17 cellular contexts compared by ENCODE assay signal in the genomic region with DNA sequence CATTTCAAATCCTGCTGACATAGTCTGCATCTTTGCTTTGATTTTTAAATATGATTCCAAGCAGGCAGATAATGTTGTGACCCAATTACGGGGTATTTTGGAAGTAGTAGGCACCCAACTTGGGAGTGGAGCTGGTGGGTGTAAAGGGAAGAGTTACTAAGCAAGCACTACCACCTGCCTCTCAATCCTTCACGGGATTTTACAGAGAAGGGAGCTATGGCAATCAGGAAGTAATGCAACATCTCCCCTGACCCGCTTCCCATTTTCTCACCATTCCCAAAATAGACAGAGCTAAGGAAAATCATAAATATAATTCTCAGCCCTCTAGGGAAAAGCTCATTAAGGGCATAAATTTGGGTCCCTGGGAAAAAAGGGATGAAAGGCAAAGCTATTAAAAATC. TPM values are rescaled to one million over a fixed set of nuclear protein-coding genes. Genes with fewer than 3 reads are reported as not detected.
A peak's percentile ranks its signal among the peaks of the same experiment; 100 is the strongest.
DNase-seq lines count a peak whose midpoint lies in the region; ATAC-seq, FAIRE-seq and TF ChIP-seq lines count a peak whose summit lies in the region.
"Had no signal": no experiment of that assay in that cellular context is flagged by ENCODE, and none has a peak within 500 bp of the region (broad histone marks: within the 10 kb centered on the region; RNA-seq: fewer than 3 reads in every experiment).

No MANE protein-coding gene starts in this region.

- H3K27me3 ChIP-seq in SJCRH30 (no peaks in the 10 kb centered on the region), fibroblast of lung (ENCODE audit: control insufficient read depth, insufficient read depth, low read length) (no peaks in the 10 kb centered on the region), gastrocnemius medialis (no peaks in the 10 kb centered on the region)

- H2AFZ ChIP-seq in fibroblast of lung (ENCODE audit: low read length), result no peak overlapping the region

- TF ChIP-seq POLR2A in GM12892 (IDR thresholded peaks at IDR 0.05; ENCODE audit: low read depth, low read length), result no peak
- no peak for TF ChIP-seq POLR2A in gastrocnemius medialis (IDR thresholded peaks at IDR 0.05)

- ATAC-seq in gastrocnemius medialis, result no peak
- ATAC-seq in omental fat pad (ENCODE audit: low FRiP score), result no peak

- H3K9ac ChIP-seq in fibroblast of lung (ENCODE audit: insufficient read depth, low read length), result no peak overlapping the region
- H3K9ac ChIP-seq: KMS-11 had no signal

- peak overlapping the region; percentile 57 for H3K4me2 ChIP-seq in fibroblast of lung (ENCODE audit: extremely low read depth, insufficient read depth, low read length)
- H3K4me2 ChIP-seq: KMS-11 had no signal

- in situ Hi-C loops in gastrocnemius medialis (cut with MboI; ENCODE audit: low sequenced_read_pairs in 4 of 4), result no loop called here

- H3K27ac ChIP-seq in SJCRH30 (peak overlapping the region; percentile 43), fibroblast of lung (ENCODE audit: insufficient read depth, low read length) (peak overlapping the region; percentile 40), gastrocnemius medialis (peak overlapping the region; percentile 14 to 43 (median 34))
- H3K27ac ChIP-seq: KMS-11 had no signal

- H3K4me1 ChIP-seq in SJCRH30, result peaks cover 31% of the 10 kb centered on the region
- H3K4me1 ChIP-seq in fibroblast of lung (ENCODE audit: control insufficient read depth, extremely low read depth, insufficient read depth, low read length), result peaks cover 21% of the 10 kb centered on the region
- H3K4me1 ChIP-seq in gastrocnemius medialis, result peaks cover 37 to 48% of the 10 kb centered on the region in 2 donors

- no peak for TF ChIP-seq CTCF in fibroblast of lung (conservative IDR thresholded peaks at IDR 0.05 in 1 of 2, IDR thresholded peaks at IDR 0.05 in 1 of 2; ENCODE audit: low read depth in 1 of 2, low read length in 2 of 2)
- TF ChIP-seq CTCF in gastrocnemius medialis (IDR thresholded peaks at IDR 0.05 in 4 of 5, conservative IDR thresholded peaks at IDR 0.05 in 1 of 5), result no peak
- no peak for TF ChIP-seq CTCF in omental fat pad (IDR thresholded peaks at IDR 0.05)

- FAIRE-seq in GM12892 (lab: Jason Lieb, UNC), result peak; percentile 62
- FAIRE-seq: GM12891, TTC549 had no signal

- H4K20me1 ChIP-seq in fibroblast of lung (ENCODE audit: control insufficient read depth, extremely low read depth, insufficient read depth, low read length), result no peaks in the 10 kb centered on the region

- no peaks in the 10 kb centered on the region for H3K9me3 ChIP-seq in SJCRH30 (replicated peaks)
- no peaks in the 10 kb centered on the region for H3K9me3 ChIP-seq in fibroblast of lung (ENCODE audit: control insufficient read depth, insufficient read depth, low read depth, low read length)
- no peaks in the 10 kb centered on the region for H3K9me3 ChIP-seq in gastrocnemius medialis

- DNase-seq in GM12892 (ENCODE audit: insufficient read length), result no peak
- DNase-seq in SJCRH30, result peak in 1 of 2 experiments; percentile 42
- DNase-seq in fibroblast of lung (ENCODE audit: low read depth in 2 of 2), result no peak
- no peak for DNase-seq in gastrocnemius medialis
- DNase-seq in NK-92 (lab: John Stamatoyannopoulos, UW; ENCODE audit: unreplicated experiment), result no peak
- DNase-seq in EL, result no peak
- no peak for DNase-seq in omental fat pad (ENCODE audit: low spot score)
- DNase-seq in AG08396 (ENCODE audit: low spot score), result no peak
- DNase-seq: activated CD4-positive, alpha-beta T cell treated with anti-CD3 and anti-CD28 coated beads for 48 hours; activated CD8-positive, alpha-beta memory T cell treated with anti-CD3 and anti-CD28 coated beads, Interleukin-2, amount 50 U/mL, for 48 hours; AML-193; GDM1; NCI-H1048; NCI-H524 treated with DMSO at 0.1 percent for 48 hours had no signal

- H3K79me2 ChIP-seq in fibroblast of lung (ENCODE audit: control insufficient read depth, insufficient read depth, low read length), result peaks cover 64% of the 10 kb centered on the region

- intact Hi-C loops in gastrocnemius medialis (cut with DNase I; ENCODE audit: low total_unique reads), result no loop called here

- H3K4me3 ChIP-seq in SJCRH30, result no peak overlapping the region
- H3K4me3 ChIP-seq in fibroblast of lung (replicated peaks in 1 of 4; ENCODE audit: control extremely low read depth in 1 of 4, insufficient read depth in 1 of 4, low read depth in 3 of 4, low read length in 4 of 4), result no peak overlapping the region
- no peak overlapping the region for H3K4me3 ChIP-seq in gastrocnemius medialis

- 0 out of 2 replicates have a peak, but pooled peaks cover 4% of the 10 kb centered on the region for H3K36me3 ChIP-seq in SJCRH30
- no peaks in the 10 kb centered on the region for H3K36me3 ChIP-seq in fibroblast of lung (ENCODE audit: control insufficient read depth, insufficient read depth, low read length)
- H3K36me3 ChIP-seq in gastrocnemius medialis, result no peaks in the 10 kb centered on the region

RNA-seq across cellular contexts. Expression of gene APBB2, which starts 9.2 kb away (rescaled TPM):
- 12.2 TPM for polyA plus RNA-seq in GM12892 (2012; ENCODE audit: missing spikeins)
- 83.9 and 89.7 TPM in 2 replicates for total RNA-seq in SJCRH30 (2014; rRNA removed; shearing (Covaris generic))
- 18.7 and 25.1 TPM in 2 replicates for total RNA-seq in fibroblast of lung
- polyA plus RNA-seq in fibroblast of lung, result 29.8 and 39.8 TPM in 2 replicates
- 17.2 and 18.2 TPM in 2 replicates for polyA plus RNA-seq in fibroblast of lung (2012)
- polyA minus RNA-seq in fibroblast of lung (ENCODE audit: low replicate concordance), result 46.6 and 52.9 TPM in 2 replicates
- total RNA-seq in gastrocnemius medialis, result 10 to 100 TPM; 14.3 to 20.5 (median 14.5) TPM
- total RNA-seq in omental fat pad, result 100 to 1,000 TPM in 2 of 4 donors, 10 to 100 TPM in 2; 76.6 to 138 (median 113) TPM

RNA-seq across cellular contexts. Expression of gene UCHL1, which starts 51.6 kb away (rescaled TPM):
- polyA plus RNA-seq in GM12892 (2012; ENCODE audit: missing spikeins), result 126 TPM
- total RNA-seq in SJCRH30 (2014; rRNA removed; shearing (Covaris generic)), result 290 and 299 TPM in 2 replicates
- total RNA-seq in fibroblast of lung (282 and 397 TPM in 2 replicates), gastrocnemius medialis (100 to 1,000 TPM in 2 of 4 donors, 10 to 100 TPM in 2; 24.8 to 176 (median 71.0) TPM), omental fat pad (100 to 1,000 TPM in 3 of 4 donors, 10 to 100 TPM in 1; 15.3 to 205 (median 163) TPM)
- polyA plus RNA-seq in fibroblast of lung, result 491 and 961 TPM in 2 replicates
- 230 and 415 TPM in 2 replicates for polyA plus RNA-seq in fibroblast of lung (2012)
- polyA minus RNA-seq in fibroblast of lung (ENCODE audit: low replicate concordance), result 111 and 182 TPM in 2 replicates
